2 cellular contexts compared by ENCODE assay signal in genomic region chr1:29349871-29350491, GRCh38.
TF ChIP-seq lines count a peak whose summit lies in the region.

No MANE protein-coding gene starts in this region.

TF ChIP-seq in HepG2, 621 proteins besides CTCF, POLR2A, EP300 and RAD21 (continued from another document):
- TF ChIP-seq, protein P1, sequence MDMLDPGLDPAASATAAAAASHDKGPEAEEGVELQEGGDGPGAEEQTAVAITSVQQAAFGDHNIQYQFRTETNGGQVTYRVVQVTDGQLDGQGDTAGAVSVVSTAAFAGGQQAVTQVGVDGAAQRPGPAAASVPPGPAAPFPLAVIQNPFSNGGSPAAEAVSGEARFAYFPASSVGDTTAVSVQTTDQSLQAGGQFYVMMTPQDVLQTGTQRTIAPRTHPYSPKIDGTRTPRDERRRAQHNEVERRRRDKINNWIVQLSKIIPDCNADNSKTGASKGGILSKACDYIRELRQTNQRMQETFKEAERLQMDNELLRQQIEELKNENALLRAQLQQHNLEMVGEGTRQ (IDR thresholded peaks at IDR 0.05; ENCODE audit: low read depth, low read length): 0 out of 2 replicates have a peak, but pooled peaks have one; percentile 35
- TF ChIP-seq, protein P1 (CRISPR knock-in tag; IDR thresholded peaks at IDR 0.05; ENCODE audit: borderline replicate concordance): peak; percentile 49; the same call in 1 of the 2 replicates
- peak; percentile 68 for TF ChIP-seq NFYC (CRISPR knock-in tag; IDR thresholded peaks at IDR 0.05)
- no peak for TF ChIP-seq BRD4 (CRISPR knock-in tag; IDR thresholded peaks at IDR 0.05)
- TF ChIP-seq NFYB (CRISPR knock-in tag; IDR thresholded peaks at IDR 0.05): peak; percentile 67
- TF ChIP-seq ZNF143 (CRISPR knock-in tag; IDR thresholded peaks at IDR 0.05): peak; percentile 54; the same call in 1 of the 2 replicates
- no peak for TF ChIP-seq NPAS2 (CRISPR knock-in tag; IDR thresholded peaks at IDR 0.05; ENCODE audit: borderline replicate concordance)
- no peak for TF ChIP-seq TEAD2 (CRISPR knock-in tag; IDR thresholded peaks at IDR 0.05)

TF ChIP-seq in WTC11, 78 proteins besides CTCF, POLR2A, EP300 and RAD21 (continued from another document):
- TF ChIP-seq ZNF532 (CRISPR knock-in tag; IDR thresholded peaks at IDR 0.05; ENCODE audit: borderline replicate concordance) (no peak), NR1H2 (CRISPR knock-in tag; IDR thresholded peaks at IDR 0.05) (no peak), NFYB (CRISPR knock-in tag; conservative IDR thresholded peaks at IDR 0.05; ENCODE audit: low read depth) (peak; percentile 59), NFATC4 (CRISPR knock-in tag; IDR thresholded peaks at IDR 0.05) (no peak), ZNF317 (CRISPR knock-in tag; IDR thresholded peaks at IDR 0.05; ENCODE audit: borderline replicate concordance, low read depth) (no peak), ZNF396 (CRISPR knock-in tag; IDR thresholded peaks at IDR 0.05; ENCODE audit: borderline replicate concordance) (no peak), SP1 (CRISPR knock-in tag; conservative IDR thresholded peaks at IDR 0.05) (no peak), ELF4 (CRISPR knock-in tag; IDR thresholded peaks at IDR 0.05; ENCODE audit: low read depth) (no peak), USF1 (CRISPR knock-in tag; IDR thresholded peaks at IDR 0.05) (peak; percentile 59; the same call in 1 of the 2 replicates), HMGA2 (CRISPR knock-in tag; IDR thresholded peaks at IDR 0.05) (no peak), FOXJ3 (CRISPR knock-in tag; IDR thresholded peaks at IDR 0.05; ENCODE audit: borderline replicate concordance) (no peak), ZNF423 (CRISPR knock-in tag; IDR thresholded peaks at IDR 0.05) (no peak), EMX1 (CRISPR knock-in tag; IDR thresholded peaks at IDR 0.05) (no peak), ARID4B (CRISPR knock-in tag; IDR thresholded peaks at IDR 0.05; ENCODE audit: borderline replicate concordance) (no peak), CREM (CRISPR knock-in tag; IDR thresholded peaks at IDR 0.05) (no peak), IRF2 (CRISPR knock-in tag; IDR thresholded peaks at IDR 0.05; ENCODE audit: borderline replicate concordance, low read depth) (no peak), CREB1 (CRISPR knock-in tag; IDR thresholded peaks at IDR 0.05) (no peak), TEAD4 (CRISPR knock-in tag; IDR thresholded peaks at IDR 0.05) (no peak), FOXP1 (CRISPR knock-in tag; IDR thresholded peaks at IDR 0.05; ENCODE audit: borderline replicate concordance) (no peak), NFE2L1 (CRISPR knock-in tag; IDR thresholded peaks at IDR 0.05) (no peak), PRRX2 (CRISPR knock-in tag; IDR thresholded peaks at IDR 0.05) (no peak), ZNF416 (CRISPR knock-in tag; IDR thresholded peaks at IDR 0.05) (no peak), ATF1 (CRISPR knock-in tag; IDR thresholded peaks at IDR 0.05) (no peak), IRF1 (CRISPR knock-in tag; IDR thresholded peaks at IDR 0.05) (no peak), MAX (CRISPR knock-in tag; IDR thresholded peaks at IDR 0.05) (0 out of 2 replicates have a peak, but pooled peaks have one; percentile 28)
- TF ChIP-seq, protein P1 (CRISPR knock-in tag; IDR thresholded peaks at IDR 0.05): peak; percentile 72
- TF ChIP-seq, protein P2, sequence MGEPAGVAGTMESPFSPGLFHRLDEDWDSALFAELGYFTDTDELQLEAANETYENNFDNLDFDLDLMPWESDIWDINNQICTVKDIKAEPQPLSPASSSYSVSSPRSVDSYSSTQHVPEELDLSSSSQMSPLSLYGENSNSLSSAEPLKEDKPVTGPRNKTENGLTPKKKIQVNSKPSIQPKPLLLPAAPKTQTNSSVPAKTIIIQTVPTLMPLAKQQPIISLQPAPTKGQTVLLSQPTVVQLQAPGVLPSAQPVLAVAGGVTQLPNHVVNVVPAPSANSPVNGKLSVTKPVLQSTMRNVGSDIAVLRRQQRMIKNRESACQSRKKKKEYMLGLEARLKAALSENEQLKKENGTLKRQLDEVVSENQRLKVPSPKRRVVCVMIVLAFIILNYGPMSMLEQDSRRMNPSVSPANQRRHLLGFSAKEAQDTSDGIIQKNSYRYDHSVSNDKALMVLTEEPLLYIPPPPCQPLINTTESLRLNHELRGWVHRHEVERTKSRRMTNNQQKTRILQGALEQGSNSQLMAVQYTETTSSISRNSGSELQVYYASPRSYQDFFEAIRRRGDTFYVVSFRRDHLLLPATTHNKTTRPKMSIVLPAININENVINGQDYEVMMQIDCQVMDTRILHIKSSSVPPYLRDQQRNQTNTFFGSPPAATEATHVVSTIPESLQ (CRISPR knock-in tag; IDR thresholded peaks at IDR 0.05): no peak
- TF ChIP-seq, protein P3, sequence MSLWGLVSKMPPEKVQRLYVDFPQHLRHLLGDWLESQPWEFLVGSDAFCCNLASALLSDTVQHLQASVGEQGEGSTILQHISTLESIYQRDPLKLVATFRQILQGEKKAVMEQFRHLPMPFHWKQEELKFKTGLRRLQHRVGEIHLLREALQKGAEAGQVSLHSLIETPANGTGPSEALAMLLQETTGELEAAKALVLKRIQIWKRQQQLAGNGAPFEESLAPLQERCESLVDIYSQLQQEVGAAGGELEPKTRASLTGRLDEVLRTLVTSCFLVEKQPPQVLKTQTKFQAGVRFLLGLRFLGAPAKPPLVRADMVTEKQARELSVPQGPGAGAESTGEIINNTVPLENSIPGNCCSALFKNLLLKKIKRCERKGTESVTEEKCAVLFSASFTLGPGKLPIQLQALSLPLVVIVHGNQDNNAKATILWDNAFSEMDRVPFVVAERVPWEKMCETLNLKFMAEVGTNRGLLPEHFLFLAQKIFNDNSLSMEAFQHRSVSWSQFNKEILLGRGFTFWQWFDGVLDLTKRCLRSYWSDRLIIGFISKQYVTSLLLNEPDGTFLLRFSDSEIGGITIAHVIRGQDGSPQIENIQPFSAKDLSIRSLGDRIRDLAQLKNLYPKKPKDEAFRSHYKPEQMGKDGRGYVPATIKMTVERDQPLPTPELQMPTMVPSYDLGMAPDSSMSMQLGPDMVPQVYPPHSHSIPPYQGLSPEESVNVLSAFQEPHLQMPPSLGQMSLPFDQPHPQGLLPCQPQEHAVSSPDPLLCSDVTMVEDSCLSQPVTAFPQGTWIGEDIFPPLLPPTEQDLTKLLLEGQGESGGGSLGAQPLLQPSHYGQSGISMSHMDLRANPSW (CRISPR knock-in tag; conservative IDR thresholded peaks at IDR 0.05; ENCODE audit: low read depth): no peak
